In the genomic region with DNA sequence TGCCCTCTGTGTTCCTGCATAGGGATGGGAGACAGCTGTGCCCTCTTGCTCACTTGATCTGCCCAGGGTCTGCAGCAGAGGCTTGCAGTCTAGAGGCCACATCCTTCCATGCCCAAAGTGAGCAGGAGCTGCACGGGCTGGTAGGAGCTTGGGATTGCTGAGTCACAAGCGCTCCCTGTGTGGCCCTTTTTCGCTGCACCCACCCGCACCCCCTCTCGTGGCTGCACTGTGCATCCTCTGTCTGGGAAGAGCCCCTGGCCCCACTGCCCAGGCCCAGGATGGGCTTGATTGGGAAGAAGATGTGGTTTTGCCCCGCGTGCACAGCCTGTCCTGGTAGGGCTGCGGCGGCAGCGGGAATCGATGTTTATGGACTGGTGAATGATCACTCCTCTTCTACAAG, we compare ENCODE assay signal across 28 cellular contexts.
"Had no signal": no experiment of that assay in that cellular context is flagged by ENCODE, and none has a peak within 500 bp of the region (broad histone marks: within the 10 kb centered on the region; RNA-seq: fewer than 3 reads in every experiment).

No MANE protein-coding gene starts in this region.

- H3K36me3 Mint-ChIP-seq: activated naive CD4-positive, alpha-beta T cell treated with anti-CD3 and anti-CD28 coated beads, Interleukin-2, amount 50 U/mL, for 24 hours; naive B cell; stimulated activated memory B cell treated with anti-CD40 and anti-IgM and Interleukin-4, amounts not matched to agents 10 μg/mL and 1 μg/mL and 100 μg/mL, for 72 hours had no signal

- DNase-seq: activated CD4-positive, alpha-beta T cell treated with anti-CD3 and anti-CD28 coated beads, Interleukin-2, amount 10 ng/mL, durations not matched to agents 7 days and 5 days; activated CD4-positive, CD25-positive, alpha-beta regulatory T cell treated with anti-CD3 and anti-CD28 coated beads, Interleukin-2, amount 50 U/mL, for 72 hours; activated CD8-positive, alpha-beta T cell treated with anti-CD3 and anti-CD28 coated beads, Interleukin-2, amount 10 ng/mL, durations not matched to agents 7 days and 5 days; activated gamma-delta T cell treated with Interleukin-2 at 50 U/mL for 16 hours; activated T-cell treated with anti-CD3 and anti-CD28 coated beads, Interleukin-2, amount 50 U/mL, for 1 hour; aorta; central memory CD4-positive, alpha-beta T cell; dorsolateral prefrontal cortex; esophagus squamous epithelium; heart right ventricle; kidney; naive B cell; retina; sigmoid colon; stimulated activated CD4-positive, alpha-beta T cell treated with anti-CD3 and anti-CD28 coated beads, Interleukin-15, amount 100 ng/mL, for 24 hours; stomach; uterus had no signal

- H3K4me1 ChIP-seq: uterus had no signal

- H3K27ac Mint-ChIP-seq: activated CD4-positive, alpha-beta T cell treated with anti-CD3 and anti-CD28 coated beads, Interleukin-2, amount 10 ng/mL, durations not matched to agents 7 days and 5 days; activated CD8-positive, alpha-beta T cell treated with anti-CD3 and anti-CD28 coated beads, Interleukin-2, amount 10 ng/mL, durations not matched to agents 7 days and 5 days; activated naive CD4-positive, alpha-beta T cell treated with anti-CD3 and anti-CD28 coated beads, Interleukin-2, amount 50 U/mL, for 24 hours; naive B cell; progenitor cell of endocrine pancreas; stimulated activated memory B cell treated with anti-CD40 and anti-IgM and Interleukin-4, amounts not matched to agents 10 μg/mL and 1 μg/mL and 100 μg/mL, for 72 hours had no signal

- FAIRE-seq: colon, kidney had no signal

- ATAC-seq: activated CD8-positive, alpha-beta T cell treated with anti-CD3 and anti-CD28 coated beads, Interleukin-2, amount 10 ng/mL, durations not matched to agents 7 days and 5 days; gastroesophageal sphincter; heart right ventricle; stimulated activated memory B cell treated with anti-CD40 and anti-IgM and Interleukin-4, amounts not matched to agents 10 μg/mL and 1 μg/mL and 100 μg/mL, for 72 hours had no signal

- H3K4me1 Mint-ChIP-seq: activated CD4-positive, alpha-beta T cell treated with anti-CD3 and anti-CD28 coated beads, Interleukin-2, amount 10 ng/mL, durations not matched to agents 7 days and 5 days; stimulated activated memory B cell treated with anti-CD40 and anti-IgM and Interleukin-4, amounts not matched to agents 10 μg/mL and 1 μg/mL and 100 μg/mL, for 72 hours had no signal

- H3K4me3 ChIP-seq: dorsolateral prefrontal cortex, esophagus squamous epithelium, gastroesophageal sphincter, heart right ventricle, lung, sigmoid colon, smooth muscle cell, stomach, suprapubic skin, tibial nerve, uterus had no signal

- H3K27me3 Mint-ChIP-seq: activated CD4-positive, alpha-beta T cell treated with anti-CD3 and anti-CD28 coated beads, Interleukin-2, amount 10 ng/mL, durations not matched to agents 7 days and 5 days; activated naive CD4-positive, alpha-beta T cell treated with anti-CD3 and anti-CD28 coated beads, Interleukin-2, amount 50 U/mL, for 24 hours; progenitor cell of endocrine pancreas had no signal

- H3K36me3 ChIP-seq: gastroesophageal sphincter, sigmoid colon, stomach, tibial nerve, uterus had no signal

- H3K9me3 ChIP-seq: esophagus squamous epithelium, gastroesophageal sphincter, heart right ventricle, sigmoid colon, stomach, suprapubic skin, tibial nerve, uterus had no signal

- H3K4me3 Mint-ChIP-seq: activated CD4-positive, alpha-beta T cell treated with anti-CD3 and anti-CD28 coated beads, Interleukin-2, amount 10 ng/mL, durations not matched to agents 7 days and 5 days; activated CD8-positive, alpha-beta T cell treated with anti-CD3 and anti-CD28 coated beads, Interleukin-2, amount 10 ng/mL, durations not matched to agents 7 days and 5 days; activated naive CD4-positive, alpha-beta T cell treated with anti-CD3 and anti-CD28 coated beads, Interleukin-2, amount 50 U/mL, for 24 hours; naive B cell; neural crest cell; stimulated activated memory B cell treated with anti-CD40 and anti-IgM and Interleukin-4, amounts not matched to agents 10 μg/mL and 1 μg/mL and 100 μg/mL, for 72 hours had no signal

- H3K27ac ChIP-seq: esophagus squamous epithelium, gastroesophageal sphincter, sigmoid colon, stomach, suprapubic skin, tibial nerve, uterus, VCaP had no signal

- H3K4me2 ChIP-seq: smooth muscle cell had no signal

- H3K27me3 ChIP-seq: esophagus squamous epithelium, gastroesophageal sphincter, heart right ventricle, sigmoid colon, stomach, suprapubic skin, tibial nerve, uterus had no signal

- H3K9me3 Mint-ChIP-seq: activated CD4-positive, alpha-beta T cell treated with anti-CD3 and anti-CD28 coated beads, Interleukin-2, amount 10 ng/mL, durations not matched to agents 7 days and 5 days; activated naive CD4-positive, alpha-beta T cell treated with anti-CD3 and anti-CD28 coated beads, Interleukin-2, amount 50 U/mL, for 24 hours; naive B cell; neural crest cell; stimulated activated memory B cell treated with anti-CD40 and anti-IgM and Interleukin-4, amounts not matched to agents 10 μg/mL and 1 μg/mL and 100 μg/mL, for 72 hours had no signal
